6 cellular contexts compared by ENCODE assay signal in genomic region chr9:135601988-135602387, GRCh38. TPM values are rescaled to one million over a fixed set of nuclear protein-coding genes. Genes with fewer than 3 reads are reported as not detected.
"Had no signal": no experiment of that assay in that cellular context is flagged by ENCODE, and none has a peak within 500 bp of the region (broad histone marks: within the 10 kb centered on the region; RNA-seq: fewer than 3 reads in every experiment).

No MANE protein-coding gene starts in this region.

- H3K4me3 Mint-ChIP-seq: GM23338, H9 had no signal

- H3K4me3 ChIP-seq: GM23338 had no signal

- FAIRE-seq: HTR-8/SVneo had no signal

- H3K27ac Mint-ChIP-seq: GM23338, H9 had no signal

RNA-seq across cellular contexts. Expression of gene GLT6D1, which starts 37.4 kb away (rescaled TPM):
- total RNA-seq: GM23338, H9, HT-29, IMR-90 had no signal
- polyA plus RNA-seq: GM23338, IMR-90 had no signal

RNA-seq across cellular contexts. Expression of gene PAEP, which starts 40.4 kb away (rescaled TPM):
- total RNA-seq: GM23338, H1, H9, HT-29, IMR-90 had no signal
- polyA plus RNA-seq: GM23338, H1, IMR-90 had no signal

RNA-seq across cellular contexts. Expression of gene OBP2A, which starts 56.1 kb away (rescaled TPM):
- total RNA-seq: GM23338, H1, H9, HT-29, IMR-90 had no signal
- polyA plus RNA-seq: GM23338, H1, IMR-90 had no signal
